ENCODE assay signal across 8 cellular contexts in the genomic region with DNA sequence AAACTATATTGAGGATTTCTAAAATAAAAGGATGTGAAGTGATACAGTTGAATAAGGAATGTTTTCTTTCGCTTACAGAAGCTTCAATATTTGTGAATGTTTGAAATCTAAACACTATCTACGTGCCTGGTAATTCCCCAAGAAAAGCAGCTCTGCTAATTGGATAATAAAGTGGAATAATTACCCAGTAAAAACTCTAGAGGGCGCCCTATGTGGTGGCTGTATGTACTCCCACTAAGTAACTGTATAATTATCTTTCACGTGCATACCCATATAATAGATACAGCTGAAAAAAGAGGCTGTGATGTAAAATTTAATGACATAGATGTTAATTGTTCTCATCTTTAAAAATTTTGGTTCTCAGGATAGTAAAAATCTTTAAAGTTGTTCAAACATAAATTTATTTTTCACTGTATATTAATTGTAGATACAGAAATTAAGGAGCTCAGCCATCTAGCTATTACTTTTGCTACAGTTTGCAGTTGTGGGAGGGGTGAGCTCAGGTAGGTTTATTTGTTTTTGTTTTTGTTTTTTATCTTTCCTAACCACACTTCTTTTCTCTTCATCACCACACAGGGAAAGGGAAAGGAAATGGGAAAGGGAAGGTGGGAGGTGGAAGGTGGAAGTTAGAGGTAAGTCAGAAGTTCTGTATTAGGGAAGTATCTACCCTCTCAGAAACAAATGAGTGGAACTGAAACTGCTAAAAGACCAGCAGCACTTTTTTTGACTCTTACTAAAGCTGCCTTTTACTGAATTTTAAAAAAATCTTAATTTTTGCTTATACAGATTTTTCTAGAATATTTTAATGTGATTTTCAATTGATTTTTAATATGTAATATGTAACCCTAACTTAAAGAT.
DNase-seq lines count a peak whose midpoint lies in the region; ATAC-seq, FAIRE-seq and TF ChIP-seq lines count a peak whose summit lies in the region.

No MANE protein-coding gene starts in this region.

- H3K56ac ChIP-seq in mesendoderm (ENCODE audit: low read length) = no peak overlapping the region

- peak; percentile 53 for TF ChIP-seq CTCF in astrocyte of the spinal cord (IDR thresholded peaks at IDR 0.05; ENCODE audit: low read depth, low read length)

- H4K5ac ChIP-seq in mesendoderm (ENCODE audit: low read length) = no peak overlapping the region

- peak; percentile 92 for FAIRE-seq in G401.6 (lab: Jason Lieb, UNC)

- no peaks in the 10 kb centered on the region for H3K79me1 ChIP-seq in mesendoderm (ENCODE audit: low read length)

- 7 to 9% methylated on average over 4 of the region's 4 CpGs for WGBS in GM23248 (ENCODE audit: low coverage in 1 of 2, low lambda C conversion rate in 2 of 2, missing lambda C conversion rate in 2 of 2), 2 experiments
- WGBS in mesendoderm (ENCODE audit: extremely low coverage, insufficient coverage, low lambda C conversion rate) = no CpG with 5 or more reads among the region's 4 CpGs

- H3K27ac Mint-ChIP-seq in T-cell = no peak overlapping the region

- no peaks in the 10 kb centered on the region for H3K36me3 Mint-ChIP-seq in T-cell

- H3K9me2 ChIP-seq in GM23248 (ENCODE audit: insufficient read depth) = no peaks in the 10 kb centered on the region

- H3K27me3 ChIP-seq in GM23248 (replicated peaks; ENCODE audit: insufficient read depth) (no peaks in the 10 kb centered on the region), mesendoderm (ENCODE audit: insufficient read depth, low read length, poor library complexity) (no peaks in the 10 kb centered on the region)

- DNase-seq in GM23248 = peak; percentile 32
- peak; percentile 0 for DNase-seq in MV-4-11 (lab: John Stamatoyannopoulos, UW)
- peak; percentile 22 for DNase-seq in astrocyte of the spinal cord (ENCODE audit: low read depth, low spot score)
- peak; percentile 20 for DNase-seq in mesendoderm
- no peak for DNase-seq in T-cell
- no peak for DNase-seq in activated CD8-positive, alpha-beta memory T cell treated with anti-CD3 and anti-CD28 coated beads for 24 hours

- no peaks in the 10 kb centered on the region for H4K20me1 ChIP-seq in GM23248 (ENCODE audit: insufficient read depth)

- H2BK5ac ChIP-seq in mesendoderm (ENCODE audit: low read length) = no peak overlapping the region

- no peak overlapping the region for H3K23ac ChIP-seq in mesendoderm (ENCODE audit: low read length)

- H2BK15ac ChIP-seq in mesendoderm (replicated peaks; ENCODE audit: low read depth) = no peak overlapping the region

- H3K4me3 Mint-ChIP-seq in T-cell = no peak overlapping the region

- H3K4me3 ChIP-seq in GM23248 = no peak overlapping the region
- no peak overlapping the region for H3K4me3 ChIP-seq in astrocyte of the spinal cord (ENCODE audit: low read depth, low read length)
- no peak overlapping the region for H3K4me3 ChIP-seq in mesendoderm (ENCODE audit: low read length)

- no peak overlapping the region for H2AFZ ChIP-seq in GM23248

- H3K18ac ChIP-seq in mesendoderm (ENCODE audit: low read length) = no peak overlapping the region

- H3K79me2 ChIP-seq in GM23248 (ENCODE audit: insufficient read depth) = no peaks in the 10 kb centered on the region
- no peaks in the 10 kb centered on the region for H3K79me2 ChIP-seq in mesendoderm (ENCODE audit: control insufficient read depth, insufficient read depth, low read length)

- no peaks in the 10 kb centered on the region for H3K36me3 ChIP-seq in GM23248 (ENCODE audit: low read depth)
- H3K36me3 ChIP-seq in mesendoderm (ENCODE audit: control insufficient read depth, insufficient read depth, low read length) = no peaks in the 10 kb centered on the region

- POLR2A ChIA-PET in T-cell (lab: Charles Lee) = no interaction called here

- no peak for ATAC-seq in HG02840 (IDR thresholded peaks at IDR 0.05; ENCODE audit: low FRiP score, unreplicated experiment)
- ATAC-seq in T-cell (replicated peaks in 1 of 4) = no peak

- H2BK120ac ChIP-seq in mesendoderm (ENCODE audit: low read depth, low read length) = no peak overlapping the region

- H3K27ac ChIP-seq in GM23248 = no peak overlapping the region
- no peak overlapping the region for H3K27ac ChIP-seq in mesendoderm (ENCODE audit: low read depth, low read length)

- H3K4me1 Mint-ChIP-seq in T-cell = no peaks in the 10 kb centered on the region

- H3K4me2 ChIP-seq in GM23248 (ENCODE audit: unreplicated experiment) (no peak overlapping the region), mesendoderm (ENCODE audit: low read length) (no peak overlapping the region)

- in situ Hi-C loops in GM23248 (cut with MboI) (no loop called here), astrocyte of the spinal cord (cut with HindIII; ENCODE audit: low sequenced_read_pairs) (no loop called here)

- H3K4ac ChIP-seq in mesendoderm (ENCODE audit: low read depth, low read length) = no peak overlapping the region

- CTCF ChIA-PET in T-cell (lab: Charles Lee) = interaction anchor here in 1 of 2 donors (0.8 kb wide), 1 partner anchor 9 kb away, joined by 4 read pairs; no protein-coding TSS in a partner anchor

- H3K27me3 Mint-ChIP-seq in T-cell = peaks cover 0 to 4% of the 10 kb centered on the region in 2 donors

- H3F3A ChIP-seq in GM23248 (ENCODE audit: insufficient read depth) = no peaks in the 10 kb centered on the region

- no peaks in the 10 kb centered on the region for H3K9me3 ChIP-seq in GM23248 (ENCODE audit: low read depth)

- H3K9ac ChIP-seq in GM23248 (no peak overlapping the region), mesendoderm (ENCODE audit: low read length) (no peak overlapping the region)

- no peak overlapping the region for H4K8ac ChIP-seq in mesendoderm (ENCODE audit: low read depth, low read length)

- H3K4me1 ChIP-seq in GM23248 (ENCODE audit: insufficient read depth) (peaks cover 25% of the 10 kb centered on the region), mesendoderm (ENCODE audit: control insufficient read depth, low read depth, low read length) (no peaks in the 10 kb centered on the region)

- H3K9me3 Mint-ChIP-seq in T-cell = no peaks in the 10 kb centered on the region

- no peak overlapping the region for H2AK5ac ChIP-seq in mesendoderm (ENCODE audit: low read length)

Comparison
In these comparisons a context has a peak if more than half of its experiments do, and no peak if none do; other contexts are left out.
1. DNase-seq: peak in GM23248 (single experiment), MV-4-11 (single experiment), astrocyte of the spinal cord (single experiment) and mesendoderm (single experiment); none in T-cell (0 of 34) and activated CD8-positive, alpha-beta memory T cell treated with anti-CD3 and anti-CD28 coated beads for 24 hours (single experiment).